ENCODE assay signal across 9 cellular contexts in the genomic region with DNA sequence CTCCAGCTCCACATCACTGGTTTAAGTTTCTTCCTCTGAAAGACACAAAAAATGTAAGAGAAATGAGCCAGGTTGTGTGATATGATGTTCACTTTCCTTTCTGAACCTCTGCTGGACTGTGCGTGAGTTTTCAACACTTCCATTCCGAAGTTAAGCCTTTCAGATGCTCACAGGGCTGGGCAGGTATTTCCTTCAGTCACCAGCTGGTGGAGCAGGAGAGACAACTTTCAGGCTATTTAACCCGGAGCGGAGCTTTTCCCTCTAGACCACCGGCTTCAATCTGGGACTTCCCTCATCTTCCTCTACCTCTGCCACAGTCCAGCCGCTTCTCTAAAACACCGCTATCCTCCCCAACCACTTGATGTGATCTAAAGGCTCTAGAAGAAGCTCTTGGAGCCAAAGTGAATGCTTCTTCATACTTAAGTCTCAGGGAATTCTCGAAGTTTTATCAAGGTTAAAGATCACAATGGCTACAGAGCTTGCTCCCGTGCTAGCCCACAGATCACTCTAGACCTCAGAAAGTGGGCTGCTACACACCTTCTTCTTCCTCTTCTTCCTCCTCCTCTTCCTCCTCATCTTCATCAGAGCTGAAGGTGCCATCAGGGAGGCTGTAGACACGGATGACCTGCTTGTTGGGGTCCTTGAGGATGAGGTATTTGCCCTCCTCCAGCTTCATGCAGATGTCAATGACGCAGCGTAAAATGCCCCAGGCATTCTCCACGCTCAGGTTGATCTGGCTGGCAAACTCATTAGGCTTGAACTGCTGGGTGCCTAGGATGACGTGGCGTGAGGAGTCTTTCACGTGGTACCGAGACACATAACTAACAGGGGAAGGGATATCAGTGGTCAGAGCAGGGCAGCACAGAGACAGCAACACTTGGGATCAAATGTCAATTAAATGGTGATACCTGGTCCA. TPM values are rescaled to one million over a fixed set of nuclear protein-coding genes. Genes with fewer than 3 reads are reported as not detected.
DNase-seq lines count a peak whose midpoint lies in the region; ATAC-seq lines count a peak whose summit lies in the region.
"Had no signal": no experiment of that assay in that cellular context is flagged by ENCODE, and none has a peak within 500 bp of the region (broad histone marks: within the 10 kb centered on the region; RNA-seq: fewer than 3 reads in every experiment).

No MANE protein-coding gene starts in this region.

- no peaks in the 10 kb centered on the region for H3K27me3 Mint-ChIP-seq in T-helper 17 cell

- peaks cover 61% of the 10 kb centered on the region for H3K36me3 ChIP-seq in HUES48 (ENCODE audit: control insufficient read depth, insufficient read depth, low read length)

- DNase-seq in NCI-H1417 (lab: John Stamatoyannopoulos, UW) (peak; percentile 14 to 42 (median 34)), NCI-H1417 treated with DMSO at 0.1 percent for 48 hours (lab: John Stamatoyannopoulos, UW) (no peak), T-helper 17 cell (no peak), dermis blood vessel endothelial cell (peak; percentile 72), myocyte (ENCODE audit: low read depth) (peak; percentile 52), NCI-H526 treated with DMSO at 0.1 percent for 48 hours (lab: John Stamatoyannopoulos, UW) (no peak)

- H3K4me3 Mint-ChIP-seq in T-helper 17 cell = peak overlapping the region; percentile 25

- H3K4me3 ChIP-seq in HUES48 (ENCODE audit: low read depth, low read length) = no peak overlapping the region
- H3K4me3 ChIP-seq: BLaER1 had no signal

- peaks cover 6% of the 10 kb centered on the region for H3K27me3 ChIP-seq in HUES48 (ENCODE audit: control insufficient read depth, insufficient read depth, low read length)
- H3K27me3 ChIP-seq: BLaER1 had no signal

- peaks cover 14% of the 10 kb centered on the region for H3K4me1 Mint-ChIP-seq in T-helper 17 cell

- no peak for ATAC-seq in T-helper 17 cell
- ATAC-seq in GM18498 (IDR thresholded peaks at IDR 0.05; ENCODE audit: unreplicated experiment) = no peak

- H3K9me3 ChIP-seq in HUES48 (ENCODE audit: control insufficient read depth, insufficient read depth, low read length) (no peaks in the 10 kb centered on the region), T-helper 17 cell (ENCODE audit: control insufficient read depth, low read length, poor library complexity, severe bottlenecking) (no peaks in the 10 kb centered on the region)
- H3K9me3 ChIP-seq: BLaER1 had no signal

- H3K36me3 Mint-ChIP-seq in T-helper 17 cell (ENCODE audit: low read depth) = peaks cover 17% of the 10 kb centered on the region

- H3K4me1 ChIP-seq in HUES48 (ENCODE audit: control insufficient read depth, insufficient read depth, low read length) = 0 out of 2 replicates have a peak, but pooled peaks cover 3% of the 10 kb centered on the region

- no peak overlapping the region for H3K9ac ChIP-seq in HUES48 (ENCODE audit: low read depth, low read length)
- H3K9ac ChIP-seq: BLaER1 had no signal

- H3K27ac ChIP-seq in HUES48 (ENCODE audit: low read depth, low read length) = peak overlapping the region; percentile 46
- H3K27ac ChIP-seq: BLaER1 had no signal

- H3K27ac Mint-ChIP-seq in T-helper 17 cell = no peak overlapping the region

RNA-seq across cellular contexts. Expression of a gene that starts 4.4 kb away (rescaled TPM):
- total RNA-seq in T-helper 17 cell (1 to 10 TPM; 1.0 to 1.3 TPM), dermis blood vessel endothelial cell (8.7 and 11.5 TPM in 2 replicates), myocyte (12.2 and 13.8 TPM in 2 replicates)
- 7.0 TPM for polyA plus RNA-seq in myocyte (2012)

RNA-seq across cellular contexts. Expression of a gene that starts 17.7 kb away (rescaled TPM):
- 100 to 1,000 TPM; 231 to 239 TPM for total RNA-seq in T-helper 17 cell
- 462 and 522 TPM in 2 replicates for total RNA-seq in dermis blood vessel endothelial cell
- 408 and 477 TPM in 2 replicates for total RNA-seq in myocyte
- 168 TPM for polyA plus RNA-seq in myocyte (2012)

RNA-seq across cellular contexts. Expression of a gene that starts 29.8 kb away (rescaled TPM):
- total RNA-seq in T-helper 17 cell (10 to 100 TPM; 27.0 to 32.3 TPM), dermis blood vessel endothelial cell (22.0 and 30.3 TPM in 2 replicates), myocyte (38.7 and 44.6 TPM in 2 replicates)
- 97.4 TPM for polyA plus RNA-seq in myocyte (2012)

Comparison
In these comparisons a context has a peak if more than half of its experiments do, and no peak if none do; other contexts are left out.
1. DNase-seq: peak in NCI-H1417 (3 of 3), dermis blood vessel endothelial cell (single experiment) and myocyte (single experiment); none in NCI-H1417 treated with DMSO at 0.1 percent for 48 hours (single experiment), T-helper 17 cell (0 of 3) and NCI-H526 treated with DMSO at 0.1 percent for 48 hours (single experiment).